In genomic region chr20:33672426-33673114, GRCh38 we compare ENCODE assay signal across 8 cellular contexts. TPM values are rescaled to one million over a fixed set of nuclear protein-coding genes. Genes with fewer than 3 reads are reported as not detected.
DNase-seq lines count a peak whose midpoint lies in the region; ATAC-seq and TF ChIP-seq lines count a peak whose summit lies in the region.

No MANE protein-coding gene starts in this region.

- TF ChIP-seq EP300 in upper lobe of left lung (IDR thresholded peaks at IDR 0.05): no peak

- WGBS in upper lobe of left lung, 2 donors: 54 to 66% methylated on average over 4 to 16 of the region's 17 CpGs

- H3K4me3 ChIP-seq in cardiac muscle cell (peak overlapping the region; percentile 85), WI38 (ENCODE audit: low read depth, low read length) (peak overlapping the region; percentile 71), left lung (peak overlapping the region; percentile 57 to 62), upper lobe of left lung (peak overlapping the region in 3 of 4 donors; percentile 63 to 87 (median 83))

- H3K9me3 ChIP-seq in cardiac muscle cell (ENCODE audit: low read depth) (no peaks in the 10 kb centered on the region), left lung (no peaks in the 10 kb centered on the region), upper lobe of left lung (no peaks in the 10 kb centered on the region)

- peaks cover 13% of the 10 kb centered on the region for H3K36me3 ChIP-seq in cardiac muscle cell
- H3K36me3 ChIP-seq in left lung: peaks cover 0 to 11% of the 10 kb centered on the region in 2 donors
- no peaks in the 10 kb centered on the region for H3K36me3 ChIP-seq in upper lobe of left lung

- TF ChIP-seq CTCF in cardiac muscle cell (IDR thresholded peaks at IDR 0.05; ENCODE audit: low read depth, low read length): no peak
- TF ChIP-seq CTCF in WI38 (IDR thresholded peaks at IDR 0.05; ENCODE audit: low read depth, low read length): no peak
- TF ChIP-seq CTCF in left lung (IDR thresholded peaks at IDR 0.05): no peak
- TF ChIP-seq CTCF in upper lobe of left lung (IDR thresholded peaks at IDR 0.05): no peak
- TF ChIP-seq CTCF in GM10266 (IDR thresholded peaks at IDR 0.05; ENCODE audit: control insufficient read depth, insufficient read depth, low read depth, missing control alignments): no peak

- H3K27me3 ChIP-seq in cardiac muscle cell (no peaks in the 10 kb centered on the region), left lung (no peaks in the 10 kb centered on the region), upper lobe of left lung (no peaks in the 10 kb centered on the region)

- no peak for ATAC-seq in Right ventricle myocardium superior (ENCODE audit: poor library complexity)
- ATAC-seq in left lung: no peak
- no peak for ATAC-seq in upper lobe of left lung (ENCODE audit: low FRiP score in 2 of 2)
- no peak for ATAC-seq in GM21367 (IDR thresholded peaks at IDR 0.05; ENCODE audit: unreplicated experiment)

- H3K4me1 ChIP-seq in cardiac muscle cell (ENCODE audit: low read depth): peaks cover 27% of the 10 kb centered on the region
- H3K4me1 ChIP-seq in left lung: peaks cover 14 to 49% of the 10 kb centered on the region in 2 donors
- peaks cover 28 to 55% (median 51%) of the 10 kb centered on the region in 4 donors for H3K4me1 ChIP-seq in upper lobe of left lung

- H3K27ac ChIP-seq in cardiac muscle cell (no peak overlapping the region), left lung (no peak overlapping the region), upper lobe of left lung (peak overlapping the region in 3 of 4 donors; percentile 79 to 91 (median 86))

- peak in 1 of 2 donors; percentile 21 for DNase-seq in cardiac muscle cell (ENCODE audit: low read depth in 1 of 2, low spot score in 1 of 2)
- no peak for DNase-seq in Right ventricle myocardium superior
- peak in 1 of 2 donors; percentile 29 for DNase-seq in left lung
- peak in 1 of 2 donors; percentile 50 for DNase-seq in upper lobe of left lung
- no peak for DNase-seq in GM10266 (ENCODE audit: extremely low spot score)
- DNase-seq in stimulated activated CD4-positive, alpha-beta T cell treated with anti-CD3 and anti-CD28 coated beads, Interleukin-4, amount 100 ng/mL, for 1 hour: no peak

- no peak for TF ChIP-seq POLR2A in upper lobe of left lung (IDR thresholded peaks at IDR 0.05)

- intact Hi-C loops in Right ventricle myocardium superior (cut with DNase I) (no loop called here), left lung (cut with DNase I) (no loop called here)

RNA-seq across cellular contexts. Expression of gene NECAB3, which starts 1.7 kb away (rescaled TPM):
- total RNA-seq in cardiac muscle cell: 185 and 187 TPM in 2 replicates
- 93.1 and 98.5 TPM in 2 replicates for polyA plus RNA-seq in cardiac muscle cell
- total RNA-seq in Right ventricle myocardium superior: 69.4 TPM
- total RNA-seq in left lung: 10 to 100 TPM; 53.7 to 72.9 TPM
- total RNA-seq in upper lobe of left lung: 100 to 1,000 TPM in 2 of 6 donors, 10 to 100 TPM in 4; 43.4 to 309 (median 90.6) TPM

RNA-seq across cellular contexts. Expression of gene ACTL10, which starts 5.8 kb away (rescaled TPM):
- total RNA-seq in cardiac muscle cell: 1.1 and 1.5 TPM in 2 replicates
- 1.3 and 2.2 TPM in 2 replicates for polyA plus RNA-seq in cardiac muscle cell
- 0.22 TPM for total RNA-seq in Right ventricle myocardium superior
- total RNA-seq in left lung: 1 to 10 TPM; 1.2 to 2.3 TPM
- total RNA-seq in upper lobe of left lung: 1 to 10 TPM in 5 of 6 donors, not detected in 1; 1.7 to 3.8 (median 2.1) TPM

RNA-seq across cellular contexts. Expression of gene C20orf144, which starts 10.4 kb away (rescaled TPM):
- 0.21 TPM in 1 of 2 replicates, not detected in the other for total RNA-seq in cardiac muscle cell
- polyA plus RNA-seq in cardiac muscle cell: 1.4 and 1.9 TPM in 2 replicates
- total RNA-seq in Right ventricle myocardium superior: not detected
- total RNA-seq in left lung: under 1 TPM in 1 of 2 donors, not detected in 1; 0.24 TPM
- total RNA-seq in upper lobe of left lung: not detected

RNA-seq across cellular contexts. Expression of gene E2F1, which starts 13.6 kb away (rescaled TPM):
- total RNA-seq in cardiac muscle cell (21.2 and 34.6 TPM in 2 replicates), Right ventricle myocardium superior (1.1 TPM), left lung (10 to 100 TPM; 14.2 to 23.6 TPM), upper lobe of left lung (10 to 100 TPM in 1 of 6 donors, 1 to 10 TPM in 5; 5.5 to 12.9 (median 6.8) TPM)
- polyA plus RNA-seq in cardiac muscle cell: 26.7 and 61.4 TPM in 2 replicates

RNA-seq across cellular contexts. Expression of gene PXMP4, which starts 47.5 kb away (rescaled TPM):
- 9.2 and 9.9 TPM in 2 replicates for total RNA-seq in cardiac muscle cell
- polyA plus RNA-seq in cardiac muscle cell: 13.8 and 14.9 TPM in 2 replicates
- 11.7 TPM for total RNA-seq in Right ventricle myocardium superior
- 10 to 100 TPM; 25.4 to 47.5 TPM for total RNA-seq in left lung
- total RNA-seq in upper lobe of left lung: 10 to 100 TPM; 18.4 to 80.2 (median 29.8) TPM

Comparison
In these comparisons a context has a peak if more than half of its experiments do, and no peak if none do; other contexts are left out.
1. H3K27ac ChIP-seq: peak in upper lobe of left lung (3 of 4); none in cardiac muscle cell (single experiment) and left lung (0 of 2).
2. Peak in every context shown above with its lines, with median percentiles within 50 percentile points of each other: H3K4me3 ChIP-seq.